Comparison of ENCODE assay signal across 21 cellular contexts in the genomic region with DNA sequence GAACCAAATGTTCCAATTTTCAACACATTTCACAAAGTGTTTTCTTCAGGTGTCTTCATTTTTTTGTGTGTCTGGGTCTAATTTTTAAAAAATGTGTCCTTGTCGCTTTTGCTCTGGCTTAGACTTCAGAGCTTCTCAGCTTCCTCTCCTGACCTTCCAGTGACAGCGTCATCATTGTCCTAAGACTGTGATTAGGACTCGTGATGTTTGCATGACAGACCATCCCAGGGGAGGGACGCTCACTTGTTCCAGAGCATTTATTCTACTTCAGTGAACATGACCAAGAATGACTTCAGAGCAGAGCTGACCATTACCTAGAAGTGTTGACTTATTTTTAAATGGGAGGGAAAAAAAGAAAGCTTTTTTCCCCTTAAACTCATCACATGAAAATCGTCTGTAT.
"Had no signal": no experiment of that assay in that cellular context is flagged by ENCODE, and none has a peak within 500 bp of the region (broad histone marks: within the 10 kb centered on the region; RNA-seq: fewer than 3 reads in every experiment).

No MANE protein-coding gene starts in this region.

- H3K36me3 Mint-ChIP-seq: activated naive CD8-positive, alpha-beta T cell treated with anti-CD3 and anti-CD28 coated beads for 36 hours; natural killer cell treated with Interleukin-12 subunit alpha and Interleukin-12 subunit beta and Interleukin-15 and Interleukin-18, amount 100 ng/mL, for 72 hours; T-cell had no signal

- ATAC-seq: activated T-helper 17 cell treated with anti-CD3 and anti-CD28 coated beads, Interleukin-2, amount 50 U/mL, for 72 hours; effector memory CD8-positive, alpha-beta T cell; gastroesophageal sphincter; natural killer cell treated with Interleukin-12 subunit alpha and Interleukin-12 subunit beta and Interleukin-15 and Interleukin-18, amount 100 ng/mL, for 72 hours; pancreas; sciatic nerve; T-cell had no signal

- H3K36me3 ChIP-seq: breast epithelium, colonic mucosa, esophagus muscularis mucosa, gastroesophageal sphincter, heart left ventricle, pancreas, tibial artery had no signal

- H3K4me3 Mint-ChIP-seq: activated naive CD8-positive, alpha-beta T cell treated with anti-CD3 and anti-CD28 coated beads for 36 hours; activated T-helper 17 cell treated with anti-CD3 and anti-CD28 coated beads, Interleukin-2, amount 50 U/mL, for 72 hours; effector memory CD8-positive, alpha-beta T cell; natural killer cell treated with Interleukin-12 subunit alpha and Interleukin-12 subunit beta and Interleukin-15 and Interleukin-18, amount 100 ng/mL, for 72 hours; T-cell; T-helper 2 cell treated with Interferon-gamma antibody and Interleukin-4, amounts not matched to agents 5 μg/mL and 100 μg/mL, for 36 hours had no signal

- H3K27ac Mint-ChIP-seq: activated naive CD8-positive, alpha-beta T cell treated with anti-CD3 and anti-CD28 coated beads for 36 hours; activated T-helper 17 cell treated with anti-CD3 and anti-CD28 coated beads, Interleukin-2, amount 50 U/mL, for 72 hours; effector memory CD8-positive, alpha-beta T cell; natural killer cell treated with Interleukin-12 subunit alpha and Interleukin-12 subunit beta and Interleukin-15 and Interleukin-18, amount 100 ng/mL, for 72 hours; T-cell; T-helper 2 cell treated with Interferon-gamma antibody and Interleukin-4, amounts not matched to agents 5 μg/mL and 100 μg/mL, for 36 hours had no signal

- H3K9me3 ChIP-seq: breast epithelium, colonic mucosa, esophagus muscularis mucosa, gastroesophageal sphincter, heart left ventricle, pancreas, tibial artery had no signal

- H3K9me3 Mint-ChIP-seq: activated naive CD8-positive, alpha-beta T cell treated with anti-CD3 and anti-CD28 coated beads for 36 hours; activated T-helper 17 cell treated with anti-CD3 and anti-CD28 coated beads, Interleukin-2, amount 50 U/mL, for 72 hours; effector memory CD8-positive, alpha-beta T cell; natural killer cell treated with Interleukin-12 subunit alpha and Interleukin-12 subunit beta and Interleukin-15 and Interleukin-18, amount 100 ng/mL, for 72 hours; T-cell; T-helper 2 cell treated with Interferon-gamma antibody and Interleukin-4, amounts not matched to agents 5 μg/mL and 100 μg/mL, for 36 hours had no signal

- H3K27me3 ChIP-seq: breast epithelium, colonic mucosa, dorsolateral prefrontal cortex, esophagus muscularis mucosa, gastroesophageal sphincter, heart left ventricle, pancreas, tibial artery had no signal

- H3K4me1 Mint-ChIP-seq: activated naive CD8-positive, alpha-beta T cell treated with anti-CD3 and anti-CD28 coated beads for 36 hours; activated T-helper 17 cell treated with anti-CD3 and anti-CD28 coated beads, Interleukin-2, amount 50 U/mL, for 72 hours; T-cell had no signal

- H3K27ac ChIP-seq: breast epithelium, colonic mucosa, dorsolateral prefrontal cortex, esophagus muscularis mucosa, gastroesophageal sphincter, heart left ventricle, pancreas, tibial artery had no signal

- H3K4me3 ChIP-seq: breast epithelium, colonic mucosa, dorsolateral prefrontal cortex, esophagus muscularis mucosa, gastroesophageal sphincter, heart left ventricle, pancreas, tibial artery had no signal

- H3K27me3 Mint-ChIP-seq: effector memory CD8-positive, alpha-beta T cell; natural killer cell treated with Interleukin-12 subunit alpha and Interleukin-12 subunit beta and Interleukin-15 and Interleukin-18, amount 100 ng/mL, for 72 hours had no signal

- DNase-seq: activated naive CD4-positive, alpha-beta T cell treated with Interleukin-2 at 50 U/mL for 16 hours; activated naive CD8-positive, alpha-beta T cell treated with anti-CD3 and anti-CD28 coated beads for 36 hours; activated T-cell treated with anti-CD3 and anti-CD28 coated beads, Interleukin-2, amount 50 U/mL, for 1 hour; amniotic stem cell; colonic mucosa; dorsolateral prefrontal cortex; effector memory CD8-positive, alpha-beta T cell; left cardiac atrium; pancreas; stimulated activated CD4-positive, alpha-beta T cell treated with anti-CD3 and anti-CD28 coated beads, Interleukin-4, amount 100 ng/mL, for 24 hours; stimulated activated naive CD4-positive, alpha-beta T cell treated with Interleukin-2 at 50 U/mL for 16 hours; T-cell; tibial artery had no signal

- H3K4me1 ChIP-seq: colonic mucosa, pancreas, tibial artery had no signal
